In the genomic region with DNA sequence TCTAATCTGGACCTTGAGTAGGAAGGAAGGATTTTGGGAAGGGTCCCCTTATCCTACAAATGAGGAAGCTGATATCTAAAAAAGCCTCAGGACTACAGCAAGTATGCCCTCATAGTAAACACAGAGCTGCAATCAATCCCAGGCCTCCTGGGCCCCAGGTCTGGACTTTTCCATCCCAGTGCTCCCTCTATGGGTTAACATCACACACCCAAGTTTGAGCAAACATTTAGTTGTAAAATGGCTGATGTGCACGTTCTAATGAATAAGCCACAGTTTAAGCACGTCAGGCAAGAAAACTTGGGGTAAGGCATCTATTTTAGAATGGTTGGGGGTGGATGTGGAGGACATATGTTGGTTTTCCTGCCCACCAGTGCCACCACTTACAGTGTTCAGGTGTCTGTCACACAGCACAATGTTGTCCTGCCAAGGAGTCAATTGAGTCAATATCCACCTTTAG, we compare ENCODE assay signal across 8 cellular contexts. TPM values are rescaled to one million over a fixed set of nuclear protein-coding genes. Genes with fewer than 3 reads are reported as not detected.
A peak's percentile ranks its signal among the peaks of the same experiment; 100 is the strongest.
DNase-seq lines count a peak whose midpoint lies in the region; ATAC-seq and TF ChIP-seq lines count a peak whose summit lies in the region.

No MANE protein-coding gene starts in this region.

- H3K27me3 ChIP-seq in WERI-Rb-1 (ENCODE audit: insufficient read depth, low read depth, severe bottlenecking) (no peaks in the 10 kb centered on the region), left lung (no peaks in the 10 kb centered on the region)

- H3K27me3 Mint-ChIP-seq in activated T-helper 1 cell treated with anti-CD3 and anti-CD28 coated beads, Interleukin-12 subunit alpha, Interleukin-12 subunit beta, Interleukin-2, Interleukin-4 antibody, amounts not matched to agents 30 ng/mL and 10 ng/mL and 1 ng/mL, durations not matched to agents 14 hours and 24 hours and 36 hours (ENCODE audit: insufficient read depth), result no peaks in the 10 kb centered on the region
- H3K27me3 Mint-ChIP-seq in glutamatergic neuron (ENCODE audit: unreplicated experiment), result no peaks in the 10 kb centered on the region

- no peaks in the 10 kb centered on the region for H3K36me3 Mint-ChIP-seq in activated T-helper 1 cell treated with anti-CD3 and anti-CD28 coated beads, Interleukin-12 subunit alpha, Interleukin-12 subunit beta, Interleukin-2, Interleukin-4 antibody, amounts not matched to agents 30 ng/mL and 10 ng/mL and 1 ng/mL, durations not matched to agents 14 hours and 24 hours and 36 hours (ENCODE audit: low read depth)
- no peaks in the 10 kb centered on the region for H3K36me3 Mint-ChIP-seq in glutamatergic neuron (ENCODE audit: unreplicated experiment)

- H3K4me1 ChIP-seq in left lung, result no peaks in the 10 kb centered on the region

- peaks cover 21% of the 10 kb centered on the region for H3K4me1 Mint-ChIP-seq in activated T-helper 1 cell treated with anti-CD3 and anti-CD28 coated beads, Interleukin-12 subunit alpha, Interleukin-12 subunit beta, Interleukin-2, Interleukin-4 antibody, amounts not matched to agents 30 ng/mL and 10 ng/mL and 1 ng/mL, durations not matched to agents 14 hours and 24 hours and 36 hours (ENCODE audit: low read depth)
- peaks cover 11% of the 10 kb centered on the region for H3K4me1 Mint-ChIP-seq in glutamatergic neuron (ENCODE audit: low read depth, unreplicated experiment)

- H3K27ac Mint-ChIP-seq in activated T-helper 1 cell treated with anti-CD3 and anti-CD28 coated beads, Interleukin-12 subunit alpha, Interleukin-12 subunit beta, Interleukin-2, Interleukin-4 antibody, amounts not matched to agents 30 ng/mL and 10 ng/mL and 1 ng/mL, durations not matched to agents 14 hours and 24 hours and 36 hours, result no peak overlapping the region
- no peak overlapping the region for H3K27ac Mint-ChIP-seq in glutamatergic neuron (ENCODE audit: unreplicated experiment)

- no peak overlapping the region for H3K4me3 Mint-ChIP-seq in activated T-helper 1 cell treated with anti-CD3 and anti-CD28 coated beads, Interleukin-12 subunit alpha, Interleukin-12 subunit beta, Interleukin-2, Interleukin-4 antibody, amounts not matched to agents 30 ng/mL and 10 ng/mL and 1 ng/mL, durations not matched to agents 14 hours and 24 hours and 36 hours
- no peak overlapping the region for H3K4me3 Mint-ChIP-seq in glutamatergic neuron (ENCODE audit: unreplicated experiment)

- H3K36me3 ChIP-seq in WERI-Rb-1 (no peaks in the 10 kb centered on the region), left lung (no peaks in the 10 kb centered on the region)

- intact Hi-C loops in left lung (cut with DNase I), result no loop called here
- intact Hi-C loops in activated T-helper 1 cell treated with anti-CD3 and anti-CD28 coated beads, Interleukin-12 subunit alpha, Interleukin-12 subunit beta, Interleukin-2, Interleukin-4 antibody, amounts not matched to agents 30 ng/mL and 10 ng/mL and 1 ng/mL, durations not matched to agents 14 hours and 24 hours and 36 hours (cut with micrococcal nuclease), result no loop called here

- ATAC-seq in GM21526 (IDR thresholded peaks at IDR 0.05; ENCODE audit: low FRiP score, unreplicated experiment) (peak; percentile 38), left lung (peak; percentile 84)

- no peaks in the 10 kb centered on the region for H3K9me3 Mint-ChIP-seq in activated T-helper 1 cell treated with anti-CD3 and anti-CD28 coated beads, Interleukin-12 subunit alpha, Interleukin-12 subunit beta, Interleukin-2, Interleukin-4 antibody, amounts not matched to agents 30 ng/mL and 10 ng/mL and 1 ng/mL, durations not matched to agents 14 hours and 24 hours and 36 hours
- H3K9me3 Mint-ChIP-seq in glutamatergic neuron (ENCODE audit: unreplicated experiment), result peaks cover 3% of the 10 kb centered on the region

- no peak overlapping the region for H3K27ac ChIP-seq in WERI-Rb-1
- no peak overlapping the region for H3K27ac ChIP-seq in left lung

- TF ChIP-seq CTCF in WERI-Rb-1 (IDR thresholded peaks at IDR 0.05; ENCODE audit: low read depth, low read length) (peak; percentile 30; the same call in 1 of the 2 replicates), left lung (IDR thresholded peaks at IDR 0.05) (no peak), glutamatergic neuron (IDR thresholded peaks at IDR 0.05; ENCODE audit: partially characterized antibody, unreplicated experiment) (no peak)

- DNase-seq in ELF-1 (ENCODE audit: low read depth, low spot score) (peak; percentile 75), HT-29 (ENCODE audit: low spot score) (peak; percentile 47), WERI-Rb-1 (peak; percentile 27), left lung (no peak), glutamatergic neuron (no peak), anterior cingulate cortex (lab: John Stamatoyannopoulos, UW) (no peak)
- DNase-seq in activated T-helper 1 cell treated with anti-CD3 and anti-CD28 coated beads, Interleukin-12 subunit alpha, Interleukin-12 subunit beta, Interleukin-2, Interleukin-4 antibody, amounts not matched to agents 30 ng/mL and 10 ng/mL and 1 ng/mL, durations not matched to agents 14 hours and 24 hours and 36 hours (ENCODE audit: low spot score), result no peak

- H3K9me3 ChIP-seq in WERI-Rb-1 (ENCODE audit: severe bottlenecking) (peaks cover 3% of the 10 kb centered on the region), left lung (no peaks in the 10 kb centered on the region)

- no peak overlapping the region for H3K4me3 ChIP-seq in WERI-Rb-1 (ENCODE audit: low read depth, low read length)
- H3K4me3 ChIP-seq in left lung, result no peak overlapping the region

RNA-seq across cellular contexts. Expression of a gene that starts 44.3 kb away (rescaled TPM):
- total RNA-seq in HT-29 (2014; rRNA removed; shearing (Covaris generic)), result 43.1 and 51.3 TPM in 2 replicates
- 10 to 100 TPM; 89.1 to 96.9 TPM for total RNA-seq in left lung
- 78.8 and 87.0 TPM in 2 replicates for total RNA-seq in activated T-helper 1 cell treated with anti-CD3 and anti-CD28 coated beads, Interleukin-12 subunit alpha, Interleukin-12 subunit beta, Interleukin-2, Interleukin-4 antibody, amounts not matched to agents 30 ng/mL and 10 ng/mL and 1 ng/mL, durations not matched to agents 14 hours and 24 hours and 36 hours
- total RNA-seq in glutamatergic neuron (ENCODE audit: unreplicated experiment), result 74.2 TPM

Comparison
In these comparisons a context has a peak if more than half of its experiments do, and no peak if none do; other contexts are left out.
1. DNase-seq: peak in ELF-1 (single experiment), HT-29 (single experiment) and WERI-Rb-1 (single experiment); none in left lung (0 of 2), activated T-helper 1 cell treated with anti-CD3 and anti-CD28 coated beads, Interleukin-12 subunit alpha, Interleukin-12 subunit beta, Interleukin-2, Interleukin-4 antibody, amounts not matched to agents 30 ng/mL and 10 ng/mL and 1 ng/mL, durations not matched to agents 14 hours and 24 hours and 36 hours (single experiment), glutamatergic neuron (single experiment) and anterior cingulate cortex (0 of 58).